ENCODE assay signal across 10 cellular contexts in genomic region chr6:161434921-161435411, GRCh38.
DNase-seq lines count a peak whose midpoint lies in the region; ATAC-seq, FAIRE-seq and TF ChIP-seq lines count a peak whose summit lies in the region.
"Had no signal": no experiment of that assay in that cellular context is flagged by ENCODE, and none has a peak within 500 bp of the region (broad histone marks: within the 10 kb centered on the region; RNA-seq: fewer than 3 reads in every experiment).

No MANE protein-coding gene starts in this region.

- H3K79me2 ChIP-seq in endothelial cell of umbilical vein (ENCODE audit: control insufficient read depth, insufficient read depth, low read length) = no peaks in the 10 kb centered on the region

- H3K4me3 ChIP-seq in endothelial cell of umbilical vein (replicated peaks in 1 of 3; ENCODE audit: insufficient read depth in 1 of 3, low read depth in 1 of 3, low read length in 3 of 3) (no peak overlapping the region), aorta (ENCODE audit: low read length in 2 of 2) (no peak overlapping the region)

- peaks cover 6% of the 10 kb centered on the region for H3K27me3 Mint-ChIP-seq in CD4-positive, alpha-beta T cell

- H3K27me3 ChIP-seq in endothelial cell of umbilical vein (ENCODE audit: control insufficient read depth in 2 of 2, insufficient read depth in 2 of 2, low read length in 2 of 2) = no peaks in the 10 kb centered on the region
- no peaks in the 10 kb centered on the region for H3K27me3 ChIP-seq in aorta (ENCODE audit: control insufficient read depth in 1 of 2, insufficient read depth in 2 of 2, low read length in 1 of 2)
- H3K27me3 ChIP-seq in CD4-positive, alpha-beta T cell (ENCODE audit: control insufficient read depth, insufficient read depth, low read length) = no peaks in the 10 kb centered on the region

- ATAC-seq in aorta (ENCODE audit: low FRiP score) = peak; percentile 54
- no peak for ATAC-seq in GM21723 (IDR thresholded peaks at IDR 0.05; ENCODE audit: unreplicated experiment)
- no peak for ATAC-seq in CD4-positive, alpha-beta T cell (ENCODE audit: poor library complexity)

- dilution Hi-C loops in endothelial cell of umbilical vein (cut with MboI; ENCODE audit: extremely low pct_ligation_motif_present, low sequenced_read_pairs) = no loop called here

- CTCF ChIA-PET in endothelial cell of umbilical vein (lab: Charles Lee) = no interaction called here
- CTCF ChIA-PET in CD4-positive, alpha-beta T cell (lab: Charles Lee) = interaction anchor here (0.6 kb wide), 1 partner anchor 82 kb away, joined by 3 read pairs; no protein-coding TSS in a partner anchor

- DNase-seq in SIG-M5 treated with dmso at 0.1 percent for 504 hours (lab: John Stamatoyannopoulos, UW; ENCODE audit: unreplicated experiment) (peak; percentile 22), SIG-M5 (lab: John Stamatoyannopoulos, UW) (no peak), endothelial cell of umbilical vein (ENCODE audit: low read depth, low spot score) (peak; percentile 48), midbrain (lab: John Stamatoyannopoulos, UW) (peak; percentile 46), aorta (no peak), KG1 (lab: John Stamatoyannopoulos, UW) (no peak)
- DNase-seq in CD4-positive, alpha-beta T cell = no peak
- DNase-seq: AML-193 had no signal

- H3K4me1 ChIP-seq in endothelial cell of umbilical vein (ENCODE audit: control insufficient read depth, extremely low read depth, insufficient read depth, low read length) (peaks cover 2% of the 10 kb centered on the region), aorta (ENCODE audit: control insufficient read depth in 1 of 2, insufficient read depth in 2 of 2, low read length in 2 of 2) (no peaks in the 10 kb centered on the region)

- H3K9ac ChIP-seq in endothelial cell of umbilical vein (replicated peaks; ENCODE audit: extremely low read depth, insufficient read depth, low read length) = no peak overlapping the region

- H3K36me3 ChIP-seq in endothelial cell of umbilical vein (ENCODE audit: control insufficient read depth in 2 of 2, extremely low read depth in 1 of 2, insufficient read depth in 2 of 2, low read length in 2 of 2) (no peaks in the 10 kb centered on the region), aorta (ENCODE audit: control insufficient read depth in 1 of 2, insufficient read depth in 2 of 2, low read length in 1 of 2) (no peaks in the 10 kb centered on the region)

- H3K27ac ChIP-seq in endothelial cell of umbilical vein (ENCODE audit: insufficient read depth, low read depth, low read length) (no peak overlapping the region), aorta (ENCODE audit: low read depth in 1 of 2, low read length in 2 of 2) (peak overlapping the region in 1 of 2 donors; percentile 67)
- H3K27ac ChIP-seq in CD4-positive, alpha-beta T cell (ENCODE audit: low read depth, low read length) = no peak overlapping the region
- H3K27ac ChIP-seq: HL-60 had no signal

- no peak overlapping the region for H2AFZ ChIP-seq in endothelial cell of umbilical vein (ENCODE audit: low read depth, low read length)

- no peak for TF ChIP-seq CTCF in endothelial cell of umbilical vein (IDR thresholded peaks at IDR 0.05; ENCODE audit: extremely low read depth in 1 of 2, insufficient read depth in 1 of 2, low read depth in 1 of 2, low read length in 2 of 2)
- TF ChIP-seq CTCF in CD4-positive, alpha-beta T cell (IDR thresholded peaks at IDR 0.05) = no peak

- no peak overlapping the region for H3K4me2 ChIP-seq in endothelial cell of umbilical vein (ENCODE audit: insufficient read depth, low read length)

- H3K9me3 Mint-ChIP-seq in CD4-positive, alpha-beta T cell = no peaks in the 10 kb centered on the region

- H3K4me3 Mint-ChIP-seq in CD4-positive, alpha-beta T cell = no peak overlapping the region

- no TSS peak for BruUV-seq in endothelial cell of umbilical vein (replicated peaks; lab: Mats Ljungman, UMichigan)

- intact Hi-C loops in endothelial cell of umbilical vein (cut with micrococcal nuclease) = no loop called here
- intact Hi-C loops in aorta (cut with DNase I) = no loop called here
- intact Hi-C loops in CD4-positive, alpha-beta T cell (cut with DNase I, micrococcal nuclease) = no loop called here

- no peaks in the 10 kb centered on the region for H4K20me1 ChIP-seq in endothelial cell of umbilical vein (replicated peaks; ENCODE audit: control insufficient read depth, extremely low read depth, insufficient read depth, low read length)

- H3K9me1 ChIP-seq in endothelial cell of umbilical vein (replicated peaks; ENCODE audit: control insufficient read depth, extremely low read depth, insufficient read depth, low read length) = no peaks in the 10 kb centered on the region

- POLR2A ChIA-PET in endothelial cell of umbilical vein (lab: Charles Lee) = no interaction called here
- POLR2A ChIA-PET in CD4-positive, alpha-beta T cell (lab: Charles Lee) = no interaction called here

- H3K9me3 ChIP-seq in endothelial cell of umbilical vein (replicated peaks; ENCODE audit: control insufficient read depth, insufficient read depth, low read length) (no peaks in the 10 kb centered on the region), aorta (ENCODE audit: control insufficient read depth, low read length) (no peaks in the 10 kb centered on the region)
- H3K9me3 ChIP-seq in CD4-positive, alpha-beta T cell (ENCODE audit: control insufficient read depth, low read length) = no peaks in the 10 kb centered on the region

- 3 to 5% methylated on average over 6 of the region's 6 CpGs for WGBS in aorta, 2 donors

- no peak for TF ChIP-seq POLR2A in endothelial cell of umbilical vein (IDR thresholded peaks at IDR 0.05; ENCODE audit: low read depth, low read length)

- no peaks in the 10 kb centered on the region for H3K4me1 Mint-ChIP-seq in CD4-positive, alpha-beta T cell (ENCODE audit: low read depth)

- no peak overlapping the region for H3K27ac Mint-ChIP-seq in CD4-positive, alpha-beta T cell

- FAIRE-seq in endothelial cell of umbilical vein (lab: Jason Lieb, UNC) = no peak

- no peaks in the 10 kb centered on the region for H3K36me3 Mint-ChIP-seq in CD4-positive, alpha-beta T cell (ENCODE audit: low read depth)

TF ChIP-seq in endothelial cell of umbilical vein, 7 proteins besides CTCF, POLR2A, EP300 and RAD21:
- TF ChIP-seq GATA2 (IDR thresholded peaks at IDR 0.05; ENCODE audit: insufficient read depth, insufficient read length, low read depth, low read length) (no peak), MYC (IDR thresholded peaks at IDR 0.05; ENCODE audit: low read depth, low read length) (no peak)
TF ChIP-seq in endothelial cell of umbilical vein: peak in this region for 0.

Comparison
In these comparisons a context has a peak if more than half of its experiments do, and no peak if none do; other contexts are left out.
1. DNase-seq: peak in SIG-M5 treated with dmso at 0.1 percent for 504 hours (single experiment), endothelial cell of umbilical vein (single experiment) and midbrain (single experiment); none in SIG-M5 (single experiment), aorta (0 of 2), CD4-positive, alpha-beta T cell (0 of 10) and KG1 (single experiment).